ENCODE assay signal across 17 cellular contexts in the genomic region with DNA sequence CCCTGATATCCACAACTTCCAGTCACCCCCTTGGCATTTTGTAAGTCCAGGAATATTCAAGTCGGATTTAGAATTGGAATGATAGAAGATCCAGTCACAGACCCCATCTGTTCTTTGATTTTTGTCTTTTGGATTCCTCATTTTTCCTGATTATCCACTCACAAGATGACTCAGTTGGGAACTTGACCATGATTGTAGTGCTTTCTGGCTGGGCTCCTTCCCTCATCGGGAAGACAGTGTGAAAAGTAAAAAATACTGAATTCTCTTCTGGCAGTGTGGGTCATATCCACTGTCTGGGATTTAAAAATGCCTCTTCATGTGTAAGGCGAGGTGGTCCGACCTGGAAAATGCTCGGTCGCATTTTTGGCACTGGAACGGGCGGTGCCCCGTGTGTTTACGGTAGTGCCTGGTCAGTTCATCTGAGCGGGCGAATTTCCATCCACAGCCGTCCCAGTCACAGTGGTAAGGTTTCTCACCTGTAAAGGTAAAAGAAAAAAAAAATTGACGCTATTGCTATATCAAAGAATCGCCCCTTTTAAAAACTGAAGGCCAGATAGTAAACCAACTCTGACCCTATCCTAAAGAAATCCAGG. TPM values are rescaled to one million over a fixed set of nuclear protein-coding genes. Genes with fewer than 3 reads are reported as not detected.
DNase-seq lines count a peak whose midpoint lies in the region; ATAC-seq and TF ChIP-seq lines count a peak whose summit lies in the region.
"Had no signal": no experiment of that assay in that cellular context is flagged by ENCODE, and none has a peak within 500 bp of the region (broad histone marks: within the 10 kb centered on the region; RNA-seq: fewer than 3 reads in every experiment).

No MANE protein-coding gene starts in this region.

- H3K4me1 ChIP-seq in esophagus (ENCODE audit: control insufficient read depth in 2 of 2, insufficient read depth in 2 of 2, low read length in 1 of 2) (peaks cover 0 to 4% of the 10 kb centered on the region in 2 donors), mucosa of rectum (ENCODE audit: control insufficient read depth in 2 of 2, insufficient read depth in 2 of 2, low read length in 2 of 2) (peaks cover 3 to 4% of the 10 kb centered on the region in 2 donors), thoracic aorta (ENCODE audit: control insufficient read depth in 1 of 2, low read depth in 2 of 2) (peaks cover 6 to 23% of the 10 kb centered on the region in 2 donors)

- ATAC-seq in thoracic aorta (ENCODE audit: insufficient number of reproducible peaks, low FRiP score, low read depth) (no peak), HG03457 (IDR thresholded peaks at IDR 0.05; ENCODE audit: unreplicated experiment) (no peak)
- ATAC-seq: K562 had no signal

- TF ChIP-seq CTCF in RWPE1 (conservative IDR thresholded peaks at IDR 0.05; ENCODE audit: low read depth) (no peak), thoracic aorta (IDR thresholded peaks at IDR 0.05) (no peak)

- peak overlapping the region; percentile 97 to 99 for H3K9ac ChIP-seq in mucosa of rectum (ENCODE audit: low read depth in 1 of 2, low read length in 2 of 2)

- H3K4me3 ChIP-seq in esophagus (ENCODE audit: low read depth in 1 of 2, low read length in 2 of 2) (peak overlapping the region; percentile 35 to 92), mucosa of rectum (ENCODE audit: low read length in 2 of 2) (peak overlapping the region; percentile 89 to 98), thoracic aorta (peak overlapping the region; percentile 18)
- H3K4me3 ChIP-seq: K562 had no signal

- POLR2A ChIA-PET in RWPE1 (lab: Yijun Ruan, JAX; ENCODE audit: low non-redundant PET): no interaction called here

- H3K36me3 ChIP-seq in esophagus (ENCODE audit: control insufficient read depth in 2 of 2, insufficient read depth in 2 of 2, low read length in 1 of 2) (peaks cover 0 to 18% of the 10 kb centered on the region in 2 donors), mucosa of rectum (ENCODE audit: control insufficient read depth in 2 of 2, insufficient read depth in 2 of 2, low read length in 2 of 2) (peaks cover 13 to 35% of the 10 kb centered on the region in 2 donors), thoracic aorta (peaks cover 12% of the 10 kb centered on the region)

- peak overlapping the region; percentile 70 for H3K27ac ChIP-seq in RWPE1
- H3K27ac ChIP-seq in esophagus (ENCODE audit: low read depth in 2 of 2, low read length in 1 of 2): peak overlapping the region; percentile 59 to 67
- peak overlapping the region; percentile 74 to 97 for H3K27ac ChIP-seq in mucosa of rectum (ENCODE audit: low read depth in 2 of 2, low read length in 2 of 2)
- H3K27ac ChIP-seq in thoracic aorta: peak overlapping the region in 1 of 2 donors; percentile 8

- H3K9me3 ChIP-seq in esophagus (ENCODE audit: control insufficient read depth in 2 of 2, insufficient read depth in 1 of 2, low read depth in 1 of 2, low read length in 1 of 2): no peaks in the 10 kb centered on the region
- no peaks in the 10 kb centered on the region for H3K9me3 ChIP-seq in mucosa of rectum (ENCODE audit: control insufficient read depth in 2 of 2, low read length in 2 of 2)
- no peaks in the 10 kb centered on the region for H3K9me3 ChIP-seq in thoracic aorta

- WGBS in esophagus, 2 donors: 38 to 59% methylated on average over 15 of the region's 15 CpGs

- CTCF ChIA-PET in RWPE1 (lab: Yijun Ruan, JAX): no interaction called here

- DNase-seq in RWPE1 (ENCODE audit: low spot score): no peak
- DNase-seq in thoracic aorta (ENCODE audit: low spot score): no peak
- no peak for DNase-seq in HK-2 (ENCODE audit: unreplicated experiment)
- no peak for DNase-seq in AG08396 (ENCODE audit: low spot score)
- DNase-seq in NCI-H82 treated with DMSO at 0.1 percent for 48 hours (lab: John Stamatoyannopoulos, UW; ENCODE audit: unreplicated experiment): no peak
- DNase-seq: amygdala; CD4-positive, alpha-beta memory T cell; effector memory CD4-positive, alpha-beta T cell; mesendoderm; NCI-H1417 treated with DMSO at 0.1 percent for 48 hours; NCI-H510A treated with DMSO at 0.1 percent for 48 hours; stimulated activated CD4-positive, alpha-beta T cell treated with anti-CD3 and anti-CD28 coated beads, Interleukin-4, amount 100 ng/mL, for 1 hour; T-helper 9 cell had no signal

- H3K27me3 ChIP-seq in esophagus (ENCODE audit: control insufficient read depth in 1 of 2, insufficient read depth in 2 of 2, low read length in 2 of 2) (no peaks in the 10 kb centered on the region), mucosa of rectum (ENCODE audit: control insufficient read depth in 2 of 2, insufficient read depth in 2 of 2, low read length in 2 of 2) (no peaks in the 10 kb centered on the region), thoracic aorta (replicated peaks; ENCODE audit: insufficient read depth) (no peaks in the 10 kb centered on the region)

RNA-seq across cellular contexts. Expression of a gene that starts 4.0 kb away (rescaled TPM):
- 100 to 1,000 TPM in 1 of 2 donors, 10 to 100 TPM in 1; 49.8 to 107 TPM for polyA plus RNA-seq in esophagus
- total RNA-seq in thoracic aorta: 100 to 1,000 TPM in 1 of 2 donors, 10 to 100 TPM in 1; 70.6 to 213 TPM
- polyA plus RNA-seq: CD4-positive, alpha-beta memory T cell had no signal

Comparison
In these comparisons a context has a peak if more than half of its experiments do, and no peak if none do; other contexts are left out.
1. H3K4me3 ChIP-seq: peak in every context shown above with its lines; median percentile 94 in mucosa of rectum; 64 in esophagus; 18 in thoracic aorta.